In genomic region chr1:230464618-230465017, GRCh38 we compare ENCODE assay signal across 13 cellular contexts. TPM values are rescaled to one million over a fixed set of nuclear protein-coding genes. Genes with fewer than 3 reads are reported as not detected.
DNase-seq lines count a peak whose midpoint lies in the region; ATAC-seq and TF ChIP-seq lines count a peak whose summit lies in the region.
"Had no signal": no experiment of that assay in that cellular context is flagged by ENCODE, and none has a peak within 500 bp of the region (broad histone marks: within the 10 kb centered on the region; RNA-seq: fewer than 3 reads in every experiment).

No MANE protein-coding gene starts in this region.

- H3K4me3 ChIP-seq in choroid plexus epithelial cell (ENCODE audit: low read depth, low read length): no peak overlapping the region

- no peak for ATAC-seq in HG03457 (IDR thresholded peaks at IDR 0.05; ENCODE audit: unreplicated experiment)
- no peak for ATAC-seq in HG03378 (IDR thresholded peaks at IDR 0.05; ENCODE audit: unreplicated experiment)

- DNase-seq in G401 (ENCODE audit: low spot score) (peak; percentile 70), NCI-H128 (lab: John Stamatoyannopoulos, UW; ENCODE audit: unreplicated experiment) (peak; percentile 43), choroid plexus epithelial cell (ENCODE audit: low read depth) (peak; percentile 19), pons (ENCODE audit: low spot score) (peak; percentile 22), KBM-7 (no peak)
- DNase-seq: activated CD4-positive, alpha-beta T cell treated with anti-CD3 and anti-CD28 coated beads, Interleukin-2, amount 50 U/mL, for 1 hour; activated CD8-positive, alpha-beta memory T cell treated with anti-CD3 and anti-CD28 coated beads, Interleukin-2, amount 50 U/mL, for 48 hours; activated gamma-delta T cell treated with Interleukin-2 at 50 U/mL for 16 hours; endodermal cell; KG1; stimulated activated naive CD4-positive, alpha-beta T cell treated with Interleukin-2 at 50 U/mL for 16 hours had no signal

- TF ChIP-seq CTCF in choroid plexus epithelial cell (conservative IDR thresholded peaks at IDR 0.05; ENCODE audit: low read depth, low read length): no peak

- in situ Hi-C loops in G401 (cut with HindIII; ENCODE audit: low sequenced_read_pairs) (no loop called here), KBM-7 (cut with MboI; ENCODE audit: low pct_unique_long_range_greater_than_20kb, low sequenced_read_pairs) (no loop called here)

RNA-seq across cellular contexts. Expression of gene PGBD5, which starts 38.5 kb away (rescaled TPM):
- 1.5 and 3.6 TPM in 2 replicates for total RNA-seq in G401 (2014; rRNA removed; shearing (Covaris generic))
